Comparison of ENCODE assay signal across 21 cellular contexts in genomic region chr2:146246734-146247523, GRCh38.
DNase-seq lines count a peak whose midpoint lies in the region; ATAC-seq, FAIRE-seq and TF ChIP-seq lines count a peak whose summit lies in the region.
"Had no signal": no experiment of that assay in that cellular context is flagged by ENCODE, and none has a peak within 500 bp of the region (broad histone marks: within the 10 kb centered on the region; RNA-seq: fewer than 3 reads in every experiment).

No MANE protein-coding gene starts in this region.

- H3K4me3 Mint-ChIP-seq in T-helper 17 cell = no peak overlapping the region
- H3K4me3 Mint-ChIP-seq: activated B cell treated with CpG ODN at 0.5 μM for 24 hours; activated CD8-positive, alpha-beta T cell treated with anti-CD3 and anti-CD28 coated beads, Interleukin-2, amount 10 ng/mL, durations not matched to agents 7 days and 5 days; activated naive CD8-positive, alpha-beta T cell treated with anti-CD3 and anti-CD28 coated beads, Interleukin-2, amount 10 ng/mL, durations not matched to agents 7 days and 5 days; activated T-cell treated with anti-CD3 and anti-CD28 coated beads, Interleukin-2, amount 50 U/mL, for 72 hours; CD8-positive, alpha-beta memory T cell; IgD-negative memory B cell; T-helper 1 cell treated with Interleukin-12 subunit alpha and Interleukin-12 subunit beta and Interleukin-4 antibody, amounts not matched to agents 30 μg/mL and 1 μg/mL, for 36 hours had no signal

- 0 to 5% methylated on average over 1 of the region's 1 CpG for whole genome bisulfite sequencing in GM23248 (ENCODE audit: low coverage in 1 of 2, low lambda C conversion rate in 2 of 2, missing lambda C conversion rate in 2 of 2), 2 experiments
- 4% methylated on average over 1 of the region's 1 CpG for WGBS in GM12878 (ENCODE audit: insufficient coverage, insufficient replicate concordance, low lambda C conversion rate, missing lambda C conversion rate)
- WGBS in mesendoderm (ENCODE audit: extremely low coverage, insufficient coverage, low lambda C conversion rate) = no CpG with 5 or more reads among the region's 1 CpG

- no peak overlapping the region for H2BK5ac ChIP-seq in mesendoderm (ENCODE audit: low read length)

- peak overlapping the region; percentile 1; the same call in 1 of the 2 replicates for H2AFZ ChIP-seq in GM23248
- no peak overlapping the region for H2AFZ ChIP-seq in GM12878 (ENCODE audit: control insufficient read depth, low read depth, low read length)

- RAD21 ChIA-PET in GM12878 (lab: Charles Lee; ENCODE audit: unreplicated experiment) = interaction anchor here (0.9 kb wide), 1 partner anchor 19 kb away, joined by 3 read pairs; no protein-coding TSS in a partner anchor

- no peak overlapping the region for H2BK15ac ChIP-seq in mesendoderm (replicated peaks; ENCODE audit: low read depth)

- no peak for TF ChIP-seq POLR2A in GM12878 (IDR thresholded peaks at IDR 0.05; ENCODE audit: low read depth, low read length)

- TF ChIP-seq RAD21 in GM12878 (IDR thresholded peaks at IDR 0.05; ENCODE audit: insufficient read depth, low read depth, low read length) = no peak

- H3K18ac ChIP-seq in mesendoderm (ENCODE audit: low read length) = no peak overlapping the region

- no peaks in the 10 kb centered on the region for H4K20me1 ChIP-seq in GM23248 (ENCODE audit: insufficient read depth)
- no peaks in the 10 kb centered on the region for H4K20me1 ChIP-seq in GM12878 (ENCODE audit: control insufficient read depth, insufficient read depth)

- no peak overlapping the region for H4K8ac ChIP-seq in mesendoderm (ENCODE audit: low read depth, low read length)

- H3K36me3 ChIP-seq in GM23248 (ENCODE audit: low read depth) (no peaks in the 10 kb centered on the region), GM12878 (ENCODE audit: control insufficient read depth in 2 of 2, insufficient read depth in 2 of 2, low read length in 1 of 2) (no peaks in the 10 kb centered on the region), mesendoderm (ENCODE audit: control insufficient read depth, insufficient read depth, low read length) (no peaks in the 10 kb centered on the region)
- H3K36me3 ChIP-seq: breast epithelium had no signal

- H3K9me3 ChIP-seq in GM23248 (ENCODE audit: low read depth) (no peaks in the 10 kb centered on the region), GM12878 (replicated peaks; ENCODE audit: control insufficient read depth, insufficient read depth, low read length) (no peaks in the 10 kb centered on the region), T-helper 17 cell (ENCODE audit: control insufficient read depth, low read length, poor library complexity, severe bottlenecking) (no peaks in the 10 kb centered on the region)
- H3K9me3 ChIP-seq: breast epithelium, testis had no signal

- H3K9me2 ChIP-seq in GM23248 (ENCODE audit: insufficient read depth) = no peaks in the 10 kb centered on the region

- SMC1A ChIA-PET in GM12878 (lab: Charles Lee; ENCODE audit: uncharacterized antibody, unreplicated experiment) = interaction anchor here (0.6 to 1.5 kb wide), 4 partner anchors 10 to 106 kb away, joined by 3 read pairs; no protein-coding TSS in a partner anchor

- H3K27me3 ChIP-seq in GM23248 (replicated peaks; ENCODE audit: insufficient read depth) = no peaks in the 10 kb centered on the region
- no peaks in the 10 kb centered on the region for H3K27me3 ChIP-seq in GM12878 (replicated peaks in 1 of 2; ENCODE audit: control insufficient read depth in 2 of 2, insufficient read depth in 2 of 2, low read length in 1 of 2)
- no peaks in the 10 kb centered on the region for H3K27me3 ChIP-seq in mesendoderm (ENCODE audit: insufficient read depth, low read length, poor library complexity)
- H3K27me3 ChIP-seq: breast epithelium, testis had no signal

- H3K9ac ChIP-seq in GM23248 (no peak overlapping the region), GM12878 (ENCODE audit: control insufficient read depth, insufficient read depth, low read length) (no peak overlapping the region), mesendoderm (ENCODE audit: low read length) (no peak overlapping the region)

- peak; percentile 46 for DNase-seq in EH (ENCODE audit: low read depth)
- DNase-seq in GM23248 = peak; percentile 28
- DNase-seq in NAMALWA (ENCODE audit: low spot score) = peak; percentile 26
- no peak for DNase-seq in GM12878 (ENCODE audit: low read depth, low spot score)
- no peak for DNase-seq in T-helper 17 cell
- DNase-seq in NCI-H187 (lab: John Stamatoyannopoulos, UW) = no peak
- DNase-seq in mesendoderm = no peak
- DNase-seq: activated B cell treated with CpG ODN at 0.5 μM for 24 hours; activated CD8-positive, alpha-beta T cell treated with anti-CD3 and anti-CD28 coated beads, Interleukin-2, amount 10 ng/mL, durations not matched to agents 7 days and 5 days; activated naive CD8-positive, alpha-beta T cell treated with anti-CD3 and anti-CD28 coated beads, Interleukin-2, amount 10 ng/mL, durations not matched to agents 7 days and 5 days; activated T-cell treated with anti-CD3 and anti-CD28 coated beads, Interleukin-2, amount 50 U/mL, for 72 hours; CD8-positive, alpha-beta memory T cell; stimulated activated CD4-positive, alpha-beta T cell treated with anti-CD3 and anti-CD28 coated beads, Interleukin-4, amount 100 ng/mL, for 4 hours; stimulated activated CD8-positive, alpha-beta memory T cell treated with anti-CD3 and anti-CD28 coated beads, Interleukin-4, amount 100 ng/mL, for 48 hours; testis had no signal

- H3K4me1 ChIP-seq in GM23248 (ENCODE audit: insufficient read depth) = peaks cover 30% of the 10 kb centered on the region
- no peaks in the 10 kb centered on the region for H3K4me1 ChIP-seq in GM12878 (ENCODE audit: control insufficient read depth, insufficient read depth, low read length)
- H3K4me1 ChIP-seq in mesendoderm (ENCODE audit: control insufficient read depth, low read depth, low read length) = no peaks in the 10 kb centered on the region
- H3K4me1 ChIP-seq: breast epithelium, testis had no signal

- H3K36me3 Mint-ChIP-seq in T-helper 17 cell (ENCODE audit: low read depth) = no peaks in the 10 kb centered on the region
- H3K36me3 Mint-ChIP-seq: activated naive CD8-positive, alpha-beta T cell treated with anti-CD3 and anti-CD28 coated beads, Interleukin-2, amount 10 ng/mL, durations not matched to agents 7 days and 5 days; CD8-positive, alpha-beta memory T cell; IgD-negative memory B cell had no signal

- H3F3A ChIP-seq in GM23248 (ENCODE audit: insufficient read depth) = 0 out of 2 replicates have a peak, but pooled peaks cover 19% of the 10 kb centered on the region

- BruUV-seq in GM12878 (replicated peaks; lab: Mats Ljungman, UMichigan) = no TSS peak

- H3K27me3 Mint-ChIP-seq in T-helper 17 cell = no peaks in the 10 kb centered on the region
- H3K27me3 Mint-ChIP-seq: activated B cell treated with CpG ODN at 0.5 μM for 24 hours; activated naive CD8-positive, alpha-beta T cell treated with anti-CD3 and anti-CD28 coated beads, Interleukin-2, amount 10 ng/mL, durations not matched to agents 7 days and 5 days; CD8-positive, alpha-beta memory T cell; IgD-negative memory B cell had no signal

- intact Hi-C loops in GM12878 (cut with micrococcal nuclease; ENCODE audit: unreplicated experiment) = no loop called here

- in situ Hi-C loops in GM23248 (cut with MboI) = no loop called here
- in situ Hi-C loops in GM12878 (cut with MboI) = no loop called here

- H2AK5ac ChIP-seq in mesendoderm (ENCODE audit: low read length) = no peak overlapping the region

- POLR2A ChIA-PET in GM12878 (lab: Charles Lee) = no interaction called here

- H3K27ac Mint-ChIP-seq in T-helper 17 cell = no peak overlapping the region
- H3K27ac Mint-ChIP-seq: activated B cell treated with CpG ODN at 0.5 μM for 24 hours; activated CD8-positive, alpha-beta T cell treated with anti-CD3 and anti-CD28 coated beads, Interleukin-2, amount 10 ng/mL, durations not matched to agents 7 days and 5 days; activated naive CD8-positive, alpha-beta T cell treated with anti-CD3 and anti-CD28 coated beads, Interleukin-2, amount 10 ng/mL, durations not matched to agents 7 days and 5 days; activated T-cell treated with anti-CD3 and anti-CD28 coated beads, Interleukin-2, amount 50 U/mL, for 72 hours; CD8-positive, alpha-beta memory T cell; IgD-negative memory B cell; T-helper 1 cell treated with Interleukin-12 subunit alpha and Interleukin-12 subunit beta and Interleukin-4 antibody, amounts not matched to agents 30 μg/mL and 1 μg/mL, for 36 hours had no signal

- no peak overlapping the region for H3K4ac ChIP-seq in mesendoderm (ENCODE audit: low read depth, low read length)

- ATAC-seq in GM12878 (peak; percentile 53), T-helper 17 cell (no peak), HG03520 (IDR thresholded peaks at IDR 0.05; ENCODE audit: unreplicated experiment) (no peak)
- ATAC-seq: activated CD8-positive, alpha-beta T cell treated with anti-CD3 and anti-CD28 coated beads, Interleukin-2, amount 10 ng/mL, durations not matched to agents 7 days and 5 days; activated T-cell treated with anti-CD3 and anti-CD28 coated beads, Interleukin-2, amount 50 U/mL, for 72 hours; esophagus mucosa had no signal

- H3K4me2 ChIP-seq in GM23248 (ENCODE audit: unreplicated experiment) (peak overlapping the region; percentile 31), GM12878 (ENCODE audit: control insufficient read depth, insufficient read depth) (no peak overlapping the region), mesendoderm (ENCODE audit: low read length) (no peak overlapping the region)

- FAIRE-seq in GM12878 (lab: Jason Lieb, UNC) = peak; percentile 7

- no peak overlapping the region for H3K23ac ChIP-seq in mesendoderm (ENCODE audit: low read length)

- no peaks in the 10 kb centered on the region for H3K79me1 ChIP-seq in mesendoderm (ENCODE audit: low read length)

- CTCF ChIA-PET in GM12878 (lab: Yijun Ruan, JAX) = interaction anchor here (1.0 kb wide), 1 partner anchor 13 kb away, joined by 3 read pairs; no protein-coding TSS in a partner anchor

- H3K27ac ChIP-seq in GM23248 (no peak overlapping the region), GM12878 (ENCODE audit: control insufficient read depth, insufficient read depth) (no peak overlapping the region), mesendoderm (ENCODE audit: low read depth, low read length) (no peak overlapping the region)
- H3K27ac ChIP-seq: breast epithelium, skin epidermis, testis had no signal

- no peak overlapping the region for H2BK120ac ChIP-seq in mesendoderm (ENCODE audit: low read depth, low read length)

- H4K5ac ChIP-seq in mesendoderm (ENCODE audit: low read length) = no peak overlapping the region

- no peaks in the 10 kb centered on the region for H3K4me1 Mint-ChIP-seq in T-helper 17 cell
- H3K4me1 Mint-ChIP-seq: activated naive CD8-positive, alpha-beta T cell treated with anti-CD3 and anti-CD28 coated beads, Interleukin-2, amount 10 ng/mL, durations not matched to agents 7 days and 5 days; CD8-positive, alpha-beta memory T cell; IgD-negative memory B cell had no signal

- TF ChIP-seq EP300 in GM12878 (IDR thresholded peaks at IDR 0.05; ENCODE audit: borderline replicate concordance in 1 of 2, control insufficient read depth in 1 of 2, low read depth in 2 of 2, low read length in 2 of 2) = no peak

- no peak for TF ChIP-seq CTCF in GM12878 (IDR thresholded peaks at IDR 0.05 in 2 of 3, conservative IDR thresholded peaks at IDR 0.05 in 1 of 3; ENCODE audit: control insufficient read depth in 2 of 3, extremely low read depth in 1 of 3, insufficient read depth in 1 of 3, low read depth in 3 of 3, low read length in 3 of 3)

- no peak overlapping the region for H3K56ac ChIP-seq in mesendoderm (ENCODE audit: low read length)

- no peaks in the 10 kb centered on the region for H3K79me2 ChIP-seq in GM23248 (ENCODE audit: insufficient read depth)
- H3K79me2 ChIP-seq in GM12878 (ENCODE audit: control insufficient read depth, insufficient read depth, low read length) = no peaks in the 10 kb centered on the region
- no peaks in the 10 kb centered on the region for H3K79me2 ChIP-seq in mesendoderm (ENCODE audit: control insufficient read depth, insufficient read depth, low read length)

- H3K4me3 ChIP-seq in GM23248 (no peak overlapping the region), GM12878 (no peak overlapping the region), mesendoderm (ENCODE audit: low read length) (no peak overlapping the region)
- H3K4me3 ChIP-seq: breast epithelium, skin epidermis, testis had no signal

Comparison
In these comparisons a context has a peak if more than half of its experiments do, and no peak if none do; other contexts are left out.
1. DNase-seq: peak in EH (single experiment), GM23248 (single experiment) and NAMALWA (single experiment); none in GM12878 (single experiment), T-helper 17 cell (0 of 3), NCI-H187 (0 of 2) and mesendoderm (single experiment).